Comparison of ENCODE assay signal across 2 cellular contexts in the genomic region with DNA sequence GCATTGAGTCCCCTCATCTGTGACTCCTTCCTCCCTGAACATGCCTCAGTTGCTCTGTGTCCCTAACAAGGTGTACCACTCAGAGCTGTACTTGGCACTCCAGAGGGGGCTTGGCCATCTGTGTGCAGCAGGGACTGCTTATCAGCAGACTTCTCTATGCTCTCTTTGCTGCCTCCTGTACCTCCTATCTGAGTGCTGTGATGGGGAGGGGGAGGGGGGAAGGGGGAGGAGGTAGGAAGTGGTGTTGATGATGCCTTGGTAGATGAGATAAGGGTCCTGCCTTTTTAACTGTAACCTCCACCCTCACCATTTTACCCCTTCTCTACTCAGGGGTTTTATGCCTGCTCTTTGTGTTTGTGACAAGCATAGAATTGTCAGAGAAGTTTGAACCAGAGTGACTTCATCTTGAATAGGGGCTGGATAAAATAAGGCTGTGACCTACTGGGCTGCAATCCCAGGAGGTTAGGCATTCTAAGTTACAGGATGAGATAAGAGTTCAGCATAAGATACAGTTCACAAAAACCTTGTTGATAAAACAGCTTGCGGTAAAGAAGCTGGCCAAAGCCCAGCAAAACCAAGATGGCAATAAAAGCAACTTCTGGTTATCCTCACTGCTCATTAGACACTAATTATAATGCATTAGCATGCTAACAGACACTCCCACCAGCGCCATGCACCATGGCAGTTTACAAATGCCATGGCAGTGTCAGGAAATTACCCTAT.
TF ChIP-seq lines count a peak whose summit lies in the region.

No MANE protein-coding gene starts in this region.

TF ChIP-seq in SK-N-SH, 30 proteins besides CTCF, POLR2A, EP300 and RAD21:
- TF ChIP-seq FOXM1 (IDR thresholded peaks at IDR 0.05; ENCODE audit: low read depth) (no peak), GATA2 (CRISPR knock-in tag; IDR thresholded peaks at IDR 0.05) (no peak), RXRA (IDR thresholded peaks at IDR 0.05; ENCODE audit: borderline replicate concordance, low read depth) (no peak), SMC3 (IDR thresholded peaks at IDR 0.05; ENCODE audit: low read depth, low read length) (no peak), SIN3A (IDR thresholded peaks at IDR 0.05; ENCODE audit: borderline replicate concordance, low read depth, low read length) (no peak), FOSL2 (IDR thresholded peaks at IDR 0.05; ENCODE audit: borderline replicate concordance, low read depth) (no peak), NRF1 (IDR thresholded peaks at IDR 0.05; ENCODE audit: low read depth, low read length) (no peak), TCF12 (IDR thresholded peaks at IDR 0.05) (no peak), CHD2 (IDR thresholded peaks at IDR 0.05; ENCODE audit: low read length, partially characterized antibody) (no peak), ELF1 (IDR thresholded peaks at IDR 0.05) (no peak)
- TF ChIP-seq, protein P1, sequence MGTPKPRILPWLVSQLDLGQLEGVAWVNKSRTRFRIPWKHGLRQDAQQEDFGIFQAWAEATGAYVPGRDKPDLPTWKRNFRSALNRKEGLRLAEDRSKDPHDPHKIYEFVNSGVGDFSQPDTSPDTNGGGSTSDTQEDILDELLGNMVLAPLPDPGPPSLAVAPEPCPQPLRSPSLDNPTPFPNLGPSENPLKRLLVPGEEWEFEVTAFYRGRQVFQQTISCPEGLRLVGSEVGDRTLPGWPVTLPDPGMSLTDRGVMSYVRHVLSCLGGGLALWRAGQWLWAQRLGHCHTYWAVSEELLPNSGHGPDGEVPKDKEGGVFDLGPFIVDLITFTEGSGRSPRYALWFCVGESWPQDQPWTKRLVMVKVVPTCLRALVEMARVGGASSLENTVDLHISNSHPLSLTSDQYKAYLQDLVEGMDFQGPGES (IDR thresholded peaks at IDR 0.05; ENCODE audit: low read depth, low read length), result no peak
- TF ChIP-seq, protein P2, sequence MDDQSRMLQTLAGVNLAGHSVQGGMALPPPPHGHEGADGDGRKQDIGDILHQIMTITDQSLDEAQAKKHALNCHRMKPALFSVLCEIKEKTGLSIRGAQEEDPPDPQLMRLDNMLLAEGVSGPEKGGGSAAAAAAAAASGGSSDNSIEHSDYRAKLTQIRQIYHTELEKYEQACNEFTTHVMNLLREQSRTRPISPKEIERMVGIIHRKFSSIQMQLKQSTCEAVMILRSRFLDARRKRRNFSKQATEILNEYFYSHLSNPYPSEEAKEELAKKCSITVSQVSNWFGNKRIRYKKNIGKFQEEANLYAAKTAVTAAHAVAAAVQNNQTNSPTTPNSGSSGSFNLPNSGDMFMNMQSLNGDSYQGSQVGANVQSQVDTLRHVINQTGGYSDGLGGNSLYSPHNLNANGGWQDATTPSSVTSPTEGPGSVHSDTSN (IDR thresholded peaks at IDR 0.05), result no peak
- TF ChIP-seq, protein P3, sequence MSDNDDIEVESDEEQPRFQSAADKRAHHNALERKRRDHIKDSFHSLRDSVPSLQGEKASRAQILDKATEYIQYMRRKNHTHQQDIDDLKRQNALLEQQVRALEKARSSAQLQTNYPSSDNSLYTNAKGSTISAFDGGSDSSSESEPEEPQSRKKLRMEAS (IDR thresholded peaks at IDR 0.05; ENCODE audit: low read depth), result no peak
- TF ChIP-seq, protein P4, sequence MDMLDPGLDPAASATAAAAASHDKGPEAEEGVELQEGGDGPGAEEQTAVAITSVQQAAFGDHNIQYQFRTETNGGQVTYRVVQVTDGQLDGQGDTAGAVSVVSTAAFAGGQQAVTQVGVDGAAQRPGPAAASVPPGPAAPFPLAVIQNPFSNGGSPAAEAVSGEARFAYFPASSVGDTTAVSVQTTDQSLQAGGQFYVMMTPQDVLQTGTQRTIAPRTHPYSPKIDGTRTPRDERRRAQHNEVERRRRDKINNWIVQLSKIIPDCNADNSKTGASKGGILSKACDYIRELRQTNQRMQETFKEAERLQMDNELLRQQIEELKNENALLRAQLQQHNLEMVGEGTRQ (IDR thresholded peaks at IDR 0.05; ENCODE audit: borderline replicate concordance, low read depth, low read length), result no peak

TF ChIP-seq in H1, 55 proteins besides CTCF, POLR2A, EP300 and RAD21:
- TF ChIP-seq BCL11A (IDR thresholded peaks at IDR 0.05; ENCODE audit: low read depth in 2 of 2, low read length in 2 of 2) (no peak), EZH2 (IDR thresholded peaks at IDR 0.05; ENCODE audit: low read depth, low read length, severe bottlenecking) (no peak), JUND (IDR thresholded peaks at IDR 0.05; ENCODE audit: low read length) (no peak), CHD1 (IDR thresholded peaks at IDR 0.05; ENCODE audit: low read depth, low read length) (no peak)
